14 cellular contexts compared by ENCODE assay signal in genomic region chr1:61241864-61242472, GRCh38.
A peak's percentile ranks its signal among the peaks of the same experiment; 100 is the strongest.
DNase-seq lines count a peak whose midpoint lies in the region; ATAC-seq and TF ChIP-seq lines count a peak whose summit lies in the region.
"Had no signal": no experiment of that assay in that cellular context is flagged by ENCODE, and none has a peak within 500 bp of the region (broad histone marks: within the 10 kb centered on the region; RNA-seq: fewer than 3 reads in every experiment).

No MANE protein-coding gene starts in this region.

- no peaks in the 10 kb centered on the region for H3K9me2 ChIP-seq in hepatocyte (replicated peaks; ENCODE audit: insufficient read depth)

- no peaks in the 10 kb centered on the region for H3K36me3 Mint-ChIP-seq in activated CD4-positive, alpha-beta memory T cell treated with anti-CD3 and anti-CD28 coated beads for 36 hours

- peaks cover 1% of the 10 kb centered on the region for H3K4me1 Mint-ChIP-seq in activated CD4-positive, alpha-beta memory T cell treated with anti-CD3 and anti-CD28 coated beads for 36 hours (ENCODE audit: low read depth)
- H3K4me1 Mint-ChIP-seq: B cell had no signal

- in situ Hi-C loops in G401 (cut with HindIII; ENCODE audit: low sequenced_read_pairs): no loop called here

- H4K20me1 ChIP-seq in hepatocyte (ENCODE audit: insufficient read depth, poor library complexity, severe bottlenecking): no peaks in the 10 kb centered on the region

- CTCF ChIA-PET in activated CD4-positive, alpha-beta memory T cell treated with anti-CD3 and anti-CD28 coated beads for 36 hours (lab: Charles Lee): interaction anchor here (1.0 kb wide), 1 partner anchor 445 kb away, joined by 3 read pairs; no protein-coding TSS in a partner anchor

- no peak for ATAC-seq in body of pancreas
- no peak for ATAC-seq in HG03457 (IDR thresholded peaks at IDR 0.05; ENCODE audit: unreplicated experiment)

- no peaks in the 10 kb centered on the region for H3K27me3 Mint-ChIP-seq in activated CD4-positive, alpha-beta memory T cell treated with anti-CD3 and anti-CD28 coated beads for 36 hours

- H3K4me3 ChIP-seq in body of pancreas: no peak overlapping the region
- H3K4me3 ChIP-seq in hepatocyte: no peak overlapping the region
- peak overlapping the region in 3 of 4 donors; percentile 18 to 29 (median 24) for H3K4me3 ChIP-seq in sigmoid colon
- H3K4me3 ChIP-seq in testis: no peak overlapping the region
- H3K4me3 ChIP-seq: smooth muscle cell had no signal

- no peak overlapping the region for H2AFZ ChIP-seq in hepatocyte

- H3K27me3 ChIP-seq in body of pancreas (no peaks in the 10 kb centered on the region), hepatocyte (no peaks in the 10 kb centered on the region), sigmoid colon (no peaks in the 10 kb centered on the region), testis (no peaks in the 10 kb centered on the region)

- H3K9me3 ChIP-seq in body of pancreas (no peaks in the 10 kb centered on the region), hepatocyte (ENCODE audit: low read depth) (no peaks in the 10 kb centered on the region), sigmoid colon (no peaks in the 10 kb centered on the region), testis (no peaks in the 10 kb centered on the region)

- DNase-seq in G401 (ENCODE audit: low spot score) (peak; percentile 65), body of pancreas (no peak), hepatocyte (ENCODE audit: low spot score) (no peak), sigmoid colon (no peak), amniotic stem cell (lab: John Stamatoyannopoulos, UW) (no peak), testis (no peak)
- DNase-seq in activated CD4-positive, alpha-beta memory T cell treated with anti-CD3 and anti-CD28 coated beads for 36 hours: no peak
- DNase-seq: activated CD4-positive, alpha-beta T cell treated with anti-CD3 and anti-CD28 coated beads for 1 hour; activated T-cell treated with anti-CD3 and anti-CD28 coated beads, Interleukin-2, amount 50 U/mL, for 1 hour; endodermal cell; NCI-H1694 had no signal

- WGBS in body of pancreas, 2 donors: 74 to 84% methylated on average over 4 of the region's 4 CpGs
- WGBS in hepatocyte (ENCODE audit: low lambda C conversion rate, missing lambda C conversion rate): 64% methylated on average over 4 of the region's 4 CpGs
- WGBS in sigmoid colon, 2 donors: 37 to 65% methylated on average over 4 of the region's 4 CpGs
- WGBS in testis, 2 donors: 62 to 70% methylated on average over 4 of the region's 4 CpGs

- H3K27ac Mint-ChIP-seq in activated CD4-positive, alpha-beta memory T cell treated with anti-CD3 and anti-CD28 coated beads for 36 hours: no peak overlapping the region
- H3K27ac Mint-ChIP-seq: B cell, endodermal cell had no signal

- TF ChIP-seq CTCF in body of pancreas (IDR thresholded peaks at IDR 0.05): no peak
- TF ChIP-seq CTCF in hepatocyte (IDR thresholded peaks at IDR 0.05; ENCODE audit: poor library complexity): no peak
- no peak for TF ChIP-seq CTCF in sigmoid colon (IDR thresholded peaks at IDR 0.05)
- TF ChIP-seq CTCF in testis (IDR thresholded peaks at IDR 0.05): no peak

- H3K4me2 ChIP-seq in hepatocyte: peak overlapping the region; percentile 39
- H3K4me2 ChIP-seq: smooth muscle cell had no signal

- no peak for TF ChIP-seq EP300 in sigmoid colon (IDR thresholded peaks at IDR 0.05)

- POLR2A ChIA-PET in activated CD4-positive, alpha-beta memory T cell treated with anti-CD3 and anti-CD28 coated beads for 36 hours (lab: Charles Lee): no interaction called here

- H3K9me3 Mint-ChIP-seq in activated CD4-positive, alpha-beta memory T cell treated with anti-CD3 and anti-CD28 coated beads for 36 hours: no peaks in the 10 kb centered on the region

- H3K36me3 ChIP-seq in body of pancreas (replicated peaks in 1 of 2; ENCODE audit: insufficient read depth in 1 of 2, low read depth in 2 of 2) (no peaks in the 10 kb centered on the region), hepatocyte (replicated peaks; ENCODE audit: insufficient read depth, low read depth) (no peaks in the 10 kb centered on the region), sigmoid colon (no peaks in the 10 kb centered on the region), testis (ENCODE audit: low read depth, missing control alignments) (no peaks in the 10 kb centered on the region)

- no peak overlapping the region for H3K4me3 Mint-ChIP-seq in activated CD4-positive, alpha-beta memory T cell treated with anti-CD3 and anti-CD28 coated beads for 36 hours
- H3K4me3 Mint-ChIP-seq: B cell, endodermal cell had no signal

- intact Hi-C loops in body of pancreas (cut with DNase I) (no loop called here), sigmoid colon (cut with DNase I) (loop anchor here (2.0 to 5.0 kb wide), 3 partner anchors 55 to 191 kb away; partner anchors contain the start of gene NFIA), testis (cut with DNase I; ENCODE audit: low total_unique reads) (no loop called here)
- intact Hi-C loops in activated CD4-positive, alpha-beta memory T cell treated with anti-CD3 and anti-CD28 coated beads for 36 hours (cut with micrococcal nuclease): no loop called here

- peaks cover 14% of the 10 kb centered on the region for H3K79me2 ChIP-seq in hepatocyte

- TF ChIP-seq POLR2A in body of pancreas (IDR thresholded peaks at IDR 0.05): no peak
- TF ChIP-seq POLR2A in sigmoid colon (IDR thresholded peaks at IDR 0.05): no peak
- TF ChIP-seq POLR2A in testis (IDR thresholded peaks at IDR 0.05): no peak

- H3K27ac ChIP-seq in body of pancreas: peak overlapping the region; percentile 22 to 55 (median 50)
- H3K27ac ChIP-seq in hepatocyte: peak overlapping the region; percentile 44
- H3K27ac ChIP-seq in sigmoid colon: peak overlapping the region; percentile 77 to 87 (median 83)
- H3K27ac ChIP-seq in testis: peak overlapping the region in 1 of 2 donors; percentile 17

- H3K4me1 ChIP-seq in body of pancreas: peaks cover 35% of the 10 kb centered on the region
- H3K4me1 ChIP-seq in hepatocyte (ENCODE audit: insufficient read depth): peaks cover 5% of the 10 kb centered on the region
- peaks cover 0 to 63% (median 47%) of the 10 kb centered on the region in 4 donors for H3K4me1 ChIP-seq in sigmoid colon
- H3K4me1 ChIP-seq in testis: peaks cover 7% of the 10 kb centered on the region

Comparison
In these comparisons a context has a peak if more than half of its experiments do, and no peak if none do; other contexts are left out.
1. H3K4me3 ChIP-seq: peak in sigmoid colon (3 of 4); none in body of pancreas (0 of 2), hepatocyte (single experiment) and testis (0 of 2).